In the genomic region with DNA sequence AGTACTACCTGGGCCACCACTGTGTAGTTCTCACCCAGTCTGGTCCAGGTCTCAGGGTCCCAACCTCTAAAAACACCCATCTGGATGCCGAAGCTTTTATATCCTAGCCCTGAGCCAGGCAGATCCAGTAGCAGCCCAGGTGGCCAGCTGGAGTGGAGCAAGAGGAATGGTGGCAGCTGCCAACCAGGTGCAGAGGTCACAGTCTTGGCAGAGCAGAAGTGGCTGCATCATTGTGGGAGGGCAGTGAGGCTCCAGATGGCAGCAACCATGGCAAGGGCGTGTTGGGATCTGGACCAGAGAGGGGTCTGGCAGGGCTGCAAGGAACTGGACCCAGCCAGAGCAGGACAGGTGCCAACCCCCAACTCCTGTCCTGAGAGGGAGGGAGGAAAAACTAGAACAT, we compare ENCODE assay signal across 25 cellular contexts.
DNase-seq lines count a peak whose midpoint lies in the region; ATAC-seq and TF ChIP-seq lines count a peak whose summit lies in the region.
"Had no signal": no experiment of that assay in that cellular context is flagged by ENCODE, and none has a peak within 500 bp of the region (broad histone marks: within the 10 kb centered on the region; RNA-seq: fewer than 3 reads in every experiment).

No MANE protein-coding gene starts in this region.

- no peak overlapping the region for H3K27ac ChIP-seq in heart right ventricle
- no peak overlapping the region for H3K27ac ChIP-seq in left ventricle myocardium inferior (replicated peaks)
- no peak overlapping the region for H3K27ac ChIP-seq in stomach
- H3K27ac ChIP-seq: cardiac muscle cell, coronary artery, spleen, upper lobe of right lung had no signal

- intact Hi-C loops in heart right ventricle (cut with DNase I) = loop anchor here in 1 of 10 donors (10.0 kb wide), 1 partner anchor 163 kb away; no protein-coding TSS in a partner anchor
- intact Hi-C loops in cardiac septum (cut with DNase I) = no loop called here
- intact Hi-C loops in left ventricle myocardium inferior (cut with micrococcal nuclease) = no loop called here
- intact Hi-C loops in stomach (cut with DNase I; ENCODE audit: low total_unique reads) = no loop called here
- intact Hi-C loops in natural killer cell (cut with micrococcal nuclease) = no loop called here

- no peak for TF ChIP-seq POLR2A in stomach (IDR thresholded peaks at IDR 0.05)

- H3K4me1 ChIP-seq in heart right ventricle (peaks cover 0 to 10% (median 4%) of the 10 kb centered on the region in 9 donors), left ventricle myocardium inferior (peaks cover 10% of the 10 kb centered on the region), stomach (no peaks in the 10 kb centered on the region)
- H3K4me1 ChIP-seq: BE2C had no signal

- H3K27me3 Mint-ChIP-seq in natural killer cell (ENCODE audit: low read depth in 2 of 2) = peaks cover 14 to 15% of the 10 kb centered on the region in 2 donors

- no peaks in the 10 kb centered on the region for H3K36me3 Mint-ChIP-seq in natural killer cell
- H3K36me3 Mint-ChIP-seq: activated naive CD8-positive, alpha-beta T cell treated with anti-CD3 and anti-CD28 coated beads for 36 hours; naive thymus-derived CD8-positive, alpha-beta T cell had no signal

- no peak overlapping the region for H3K4me3 Mint-ChIP-seq in natural killer cell
- H3K4me3 Mint-ChIP-seq: activated CD4-positive, alpha-beta T cell treated with anti-CD3 and anti-CD28 coated beads for 36 hours; activated naive CD8-positive, alpha-beta T cell treated with anti-CD3 and anti-CD28 coated beads for 36 hours; effector memory CD8-positive, alpha-beta T cell; naive thymus-derived CD8-positive, alpha-beta T cell had no signal

- H3K4me1 Mint-ChIP-seq in natural killer cell = no peaks in the 10 kb centered on the region
- H3K4me1 Mint-ChIP-seq: activated CD4-positive, alpha-beta T cell treated with anti-CD3 and anti-CD28 coated beads for 36 hours; activated naive CD8-positive, alpha-beta T cell treated with anti-CD3 and anti-CD28 coated beads for 36 hours; naive thymus-derived CD8-positive, alpha-beta T cell had no signal

- TF ChIP-seq CTCF in heart right ventricle (IDR thresholded peaks at IDR 0.05) = no peak
- TF ChIP-seq CTCF in left ventricle myocardium inferior (IDR thresholded peaks at IDR 0.05; ENCODE audit: borderline replicate concordance) = no peak
- TF ChIP-seq CTCF in stomach (IDR thresholded peaks at IDR 0.05) = no peak
- no peak for TF ChIP-seq CTCF in natural killer cell (IDR thresholded peaks at IDR 0.05)

- 39 to 59% methylated on average over 2 of the region's 2 CpGs for WGBS in heart right ventricle, 2 donors
- WGBS in stomach, 5 donors = 44 to 81% (median 48%) methylated on average over 2 of the region's 2 CpGs

- no peak for TF ChIP-seq EP300 in stomach (IDR thresholded peaks at IDR 0.05)

- H3K27ac Mint-ChIP-seq in natural killer cell = no peak overlapping the region
- H3K27ac Mint-ChIP-seq: activated CD4-positive, alpha-beta T cell treated with anti-CD3 and anti-CD28 coated beads for 36 hours; activated naive CD8-positive, alpha-beta T cell treated with anti-CD3 and anti-CD28 coated beads for 36 hours; effector memory CD8-positive, alpha-beta T cell; naive thymus-derived CD8-positive, alpha-beta T cell had no signal

- H3K9me3 Mint-ChIP-seq in natural killer cell = no peaks in the 10 kb centered on the region

- H3K27me3 ChIP-seq in heart right ventricle (no peaks in the 10 kb centered on the region), left ventricle myocardium inferior (ENCODE audit: low read depth) (no peaks in the 10 kb centered on the region), stomach (no peaks in the 10 kb centered on the region)
- H3K27me3 ChIP-seq: cardiac muscle cell, upper lobe of right lung had no signal

- H3K4me3 ChIP-seq in heart right ventricle (no peak overlapping the region), left ventricle myocardium inferior (no peak overlapping the region), stomach (no peak overlapping the region)
- H3K4me3 ChIP-seq: cardiac muscle cell, coronary artery, spleen, upper lobe of right lung had no signal

- DNase-seq in heart right ventricle (peak in 1 of 2 donors; percentile 31), cardiac septum (ENCODE audit: low spot score) (no peak), NCI-H524 (lab: John Stamatoyannopoulos, UW) (peak; percentile 21 to 70), left ventricle myocardium inferior (peak; percentile 25), stomach (peak; percentile 75), natural killer cell (no peak)
- DNase-seq: activated CD4-positive, alpha-beta T cell treated with anti-CD3 and anti-CD28 coated beads for 36 hours; activated effector memory CD4-positive, alpha-beta T cell treated with Interleukin-2 at 50 U/mL for 16 hours; activated naive CD8-positive, alpha-beta T cell treated with anti-CD3 and anti-CD28 coated beads for 36 hours; aorta; BE2C; DMS79 treated with DMSO at 0.1 percent for 48 hours; effector memory CD8-positive, alpha-beta T cell; head of caudate nucleus; KG1; naive thymus-derived CD8-positive, alpha-beta T cell; NCI-H146; NCI-H526; spleen; stimulated activated CD4-positive, alpha-beta T cell treated with anti-CD3 and anti-CD28 coated beads, Interleukin-4, amount 100 ng/mL, for 1 hour; upper lobe of right lung had no signal

- ATAC-seq in heart right ventricle = peak in 5 of 8 donors; percentile 49 to 58 (median 51)
- no peak for ATAC-seq in HG03469 (IDR thresholded peaks at IDR 0.05; ENCODE audit: unreplicated experiment)
- ATAC-seq in natural killer cell = no peak
- ATAC-seq in GM18502 (IDR thresholded peaks at IDR 0.05; ENCODE audit: poor library complexity, unreplicated experiment) = no peak
- ATAC-seq: activated CD4-positive, alpha-beta T cell treated with anti-CD3 and anti-CD28 coated beads for 36 hours; effector memory CD8-positive, alpha-beta T cell; naive thymus-derived CD8-positive, alpha-beta T cell; upper lobe of right lung had no signal

- H3K9me3 ChIP-seq in heart right ventricle = peaks cover 0 to 16% (median 8%) of the 10 kb centered on the region in 11 donors
- H3K9me3 ChIP-seq in left ventricle myocardium inferior (replicated peaks) = peaks cover 16% of the 10 kb centered on the region
- peaks cover 0 to 9% (median 4%) of the 10 kb centered on the region in 4 donors for H3K9me3 ChIP-seq in stomach
- H3K9me3 ChIP-seq: BE2C had no signal

- H3K36me3 ChIP-seq in heart right ventricle = no peaks in the 10 kb centered on the region
- H3K36me3 ChIP-seq in left ventricle myocardium inferior = no peaks in the 10 kb centered on the region
- H3K36me3 ChIP-seq in stomach = no peaks in the 10 kb centered on the region
- H3K36me3 ChIP-seq: BE2C, cardiac muscle cell, spleen, upper lobe of right lung had no signal

Comparison
In these comparisons a context has a peak if more than half of its experiments do, and no peak if none do; other contexts are left out.
1. DNase-seq: peak in NCI-H524 (2 of 2), left ventricle myocardium inferior (single experiment) and stomach (single experiment); none in cardiac septum (single experiment) and natural killer cell (single experiment).
2. ATAC-seq: peak in heart right ventricle (5 of 8); none in HG03469 (single experiment), natural killer cell (0 of 3) and GM18502 (single experiment).